ENCODE assay signal across 18 cellular contexts in the genomic region with DNA sequence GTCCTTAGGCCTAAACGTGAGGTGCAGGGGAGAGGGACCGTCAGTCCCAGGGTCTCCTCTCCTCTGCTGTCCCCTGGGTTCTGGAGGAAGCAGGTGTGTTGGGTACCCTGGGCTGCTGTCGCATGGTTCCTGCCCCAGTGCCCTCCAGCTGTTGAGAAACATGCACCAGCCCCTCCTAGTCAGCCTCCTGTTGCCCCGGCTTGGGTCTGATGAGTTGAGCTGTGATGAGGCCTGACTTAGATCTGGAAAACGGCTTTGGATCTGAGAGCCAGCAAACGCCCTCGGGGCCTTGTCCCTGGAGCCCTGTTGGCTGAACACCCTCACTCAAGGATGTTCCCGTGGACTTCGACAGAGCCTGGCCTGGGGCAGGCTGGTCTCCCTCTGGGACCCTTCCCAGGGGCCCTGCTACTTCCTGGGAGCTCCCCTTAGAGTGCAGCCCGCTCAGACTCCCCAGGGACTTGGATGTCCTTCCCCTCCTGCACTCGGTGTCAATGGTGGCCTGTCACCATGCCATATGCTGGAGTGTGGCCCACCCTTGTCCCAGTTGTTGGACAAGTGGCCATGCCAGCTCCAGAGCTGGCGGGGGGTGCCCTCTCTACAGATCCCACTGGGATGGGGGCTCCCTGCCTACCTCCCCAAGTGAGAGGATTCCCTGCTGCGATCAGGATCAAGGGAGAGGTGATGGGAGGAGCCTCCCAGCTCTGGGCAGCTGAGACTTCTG.
"Had no signal": no experiment of that assay in that cellular context is flagged by ENCODE, and none has a peak within 500 bp of the region (broad histone marks: within the 10 kb centered on the region; RNA-seq: fewer than 3 reads in every experiment).

No MANE protein-coding gene starts in this region.

- H3K27me3 Mint-ChIP-seq: activated CD4-positive, alpha-beta T cell treated with anti-CD3 and anti-CD28 coated beads, Interleukin-2, amount 10 ng/mL, durations not matched to agents 7 days and 5 days; activated naive CD8-positive, alpha-beta T cell treated with anti-CD3 and anti-CD28 coated beads, Interleukin-2, amount 10 ng/mL, durations not matched to agents 7 days and 5 days; stimulated activated naive CD8-positive, alpha-beta T cell treated with anti-CD3 and anti-CD28 coated beads, Interleukin-15, Interleukin-2, amounts not matched to agents 100 ng/mL and 50 ng/mL, for 24 hours; type B pancreatic cell had no signal

- H3K4me1 ChIP-seq: gastroesophageal sphincter had no signal

- H3K4me1 Mint-ChIP-seq: activated CD4-positive, alpha-beta T cell treated with anti-CD3 and anti-CD28 coated beads, Interleukin-2, amount 10 ng/mL, durations not matched to agents 7 days and 5 days; activated naive CD8-positive, alpha-beta T cell treated with anti-CD3 and anti-CD28 coated beads, Interleukin-2, amount 10 ng/mL, durations not matched to agents 7 days and 5 days; natural killer cell had no signal

- DNase-seq: activated CD4-positive, alpha-beta T cell treated with anti-CD3 and anti-CD28 coated beads, Interleukin-2, amount 10 ng/mL, durations not matched to agents 7 days and 5 days; activated CD8-positive, alpha-beta memory T cell treated with anti-CD3 and anti-CD28 coated beads for 24 hours; activated naive CD4-positive, alpha-beta T cell; activated naive CD8-positive, alpha-beta T cell treated with anti-CD3 and anti-CD28 coated beads, Interleukin-2, amount 10 ng/mL, durations not matched to agents 7 days and 5 days; anterior cingulate cortex; cerebellar nuclear complex; erythroblast; heart right ventricle; left ventricle myocardium inferior; mesenchymal stem cell; natural killer cell; stimulated activated CD4-positive, alpha-beta T cell treated with anti-CD3 and anti-CD28 coated beads, Interleukin-4, amount 100 ng/mL, for 4 hours; stimulated activated CD8-positive, alpha-beta memory T cell treated with anti-CD3 and anti-CD28 coated beads, Interleukin-4, amount 100 ng/mL, for 48 hours had no signal

- H3K27ac ChIP-seq: gastroesophageal sphincter, heart right ventricle, left ventricle myocardium inferior, neutrophil had no signal

- H3K27me3 ChIP-seq: gastroesophageal sphincter, heart right ventricle, neutrophil had no signal

- H3K9me3 Mint-ChIP-seq: natural killer cell; stimulated activated naive CD8-positive, alpha-beta T cell treated with anti-CD3 and anti-CD28 coated beads, Interleukin-15, Interleukin-2, amounts not matched to agents 100 ng/mL and 50 ng/mL, for 24 hours; type B pancreatic cell had no signal

- H3K36me3 Mint-ChIP-seq: natural killer cell had no signal

- H3K4me3 Mint-ChIP-seq: activated CD4-positive, alpha-beta T cell treated with anti-CD3 and anti-CD28 coated beads, Interleukin-2, amount 10 ng/mL, durations not matched to agents 7 days and 5 days; activated naive CD8-positive, alpha-beta T cell treated with anti-CD3 and anti-CD28 coated beads, Interleukin-2, amount 10 ng/mL, durations not matched to agents 7 days and 5 days; natural killer cell; stimulated activated naive CD8-positive, alpha-beta T cell treated with anti-CD3 and anti-CD28 coated beads, Interleukin-15, Interleukin-2, amounts not matched to agents 100 ng/mL and 50 ng/mL, for 24 hours; type B pancreatic cell had no signal

- H3K27ac Mint-ChIP-seq: activated CD4-positive, alpha-beta T cell treated with anti-CD3 and anti-CD28 coated beads, Interleukin-2, amount 10 ng/mL, durations not matched to agents 7 days and 5 days; activated naive CD8-positive, alpha-beta T cell treated with anti-CD3 and anti-CD28 coated beads, Interleukin-2, amount 10 ng/mL, durations not matched to agents 7 days and 5 days; natural killer cell; stimulated activated naive CD8-positive, alpha-beta T cell treated with anti-CD3 and anti-CD28 coated beads, Interleukin-15, Interleukin-2, amounts not matched to agents 100 ng/mL and 50 ng/mL, for 24 hours; type B pancreatic cell had no signal

- H3K4me3 ChIP-seq: gastroesophageal sphincter, heart right ventricle, left ventricle myocardium inferior had no signal

- FAIRE-seq: islet of Langerhans had no signal

- ATAC-seq: gastroesophageal sphincter, heart right ventricle, natural killer cell had no signal
